12 cellular contexts compared by ENCODE assay signal in the genomic region with DNA sequence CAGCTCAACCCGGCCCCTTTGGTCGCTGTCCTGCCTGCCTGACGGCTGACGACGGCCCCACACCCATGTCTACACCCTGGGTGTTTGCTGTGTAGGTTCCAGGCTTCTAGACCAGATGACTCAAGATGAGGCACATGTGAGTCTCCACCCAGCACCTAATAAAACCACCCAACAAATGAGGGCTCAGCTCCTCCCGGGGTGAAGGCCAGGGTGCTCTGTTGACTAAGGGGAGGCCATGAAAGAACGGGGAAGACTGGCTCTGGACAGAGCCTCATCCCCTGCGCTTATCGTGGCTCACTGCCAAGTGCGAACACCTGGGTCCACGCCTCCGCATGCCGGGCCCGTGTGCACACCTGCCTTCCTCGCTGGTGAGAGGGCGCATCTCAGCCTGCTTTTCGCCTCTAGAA. TPM values are rescaled to one million over a fixed set of nuclear protein-coding genes. Genes with fewer than 3 reads are reported as not detected.
DNase-seq lines count a peak whose midpoint lies in the region; ATAC-seq, FAIRE-seq and TF ChIP-seq lines count a peak whose summit lies in the region.
"Had no signal": no experiment of that assay in that cellular context is flagged by ENCODE, and none has a peak within 500 bp of the region (broad histone marks: within the 10 kb centered on the region; RNA-seq: fewer than 3 reads in every experiment).

No MANE protein-coding gene starts in this region.

- H3K9me2 ChIP-seq in PC-3 (replicated peaks; ENCODE audit: low read length) = no peaks in the 10 kb centered on the region

- POLR2A ChIA-PET in PC-3 (lab: Charles Lee; ENCODE audit: unreplicated experiment) = interaction anchor here (1.2 kb wide), 1 partner anchor 40 kb away, joined by 3 read pairs; a partner anchor contains a TSS

- no TSS peak for BruUV-seq in PC-3 (replicated peaks; lab: Mats Ljungman, UMichigan)

- intact Hi-C loops in heart right ventricle (cut with DNase I) (loop anchor here in 3 of 10 donors (5.0 to 10.0 kb wide), 3 partner anchors 34 to 68 kb away; no protein-coding TSS in a partner anchor), heart left ventricle (cut with DNase I) (loop anchor here in 1 of 10 donors (5.0 kb wide), 1 partner anchor 39 kb away; a partner anchor contains a TSS), PC-3 (cut with micrococcal nuclease) (loop anchor here (2.0 kb wide), 3 partner anchors 36 to 44 kb away; no protein-coding TSS in a partner anchor), kidney (cut with DNase I) (no loop called here), uterus (cut with DNase I; ENCODE audit: low total_unique reads) (no loop called here)

- no peak overlapping the region for H2AFZ ChIP-seq in PC-3 (ENCODE audit: low read length)

- H3K4me3 ChIP-seq in heart right ventricle (no peak overlapping the region), heart left ventricle (no peak overlapping the region), PC-3 (ENCODE audit: low read length) (peak overlapping the region; percentile 25; the same call in 1 of the 2 replicates), kidney (ENCODE audit: low read length in 2 of 2) (no peak overlapping the region), uterus (no peak overlapping the region)

- no peak for TF ChIP-seq POLR2A in heart left ventricle (IDR thresholded peaks at IDR 0.05)
- no peak for TF ChIP-seq POLR2A in uterus (IDR thresholded peaks at IDR 0.05)

- TF ChIP-seq CTCF in heart right ventricle (IDR thresholded peaks at IDR 0.05) = no peak
- TF ChIP-seq CTCF in heart left ventricle (IDR thresholded peaks at IDR 0.05) = no peak
- TF ChIP-seq CTCF in PC-3 (conservative IDR thresholded peaks at IDR 0.05; ENCODE audit: low read depth, low read length) = no peak
- TF ChIP-seq CTCF in kidney (IDR thresholded peaks at IDR 0.05; ENCODE audit: borderline replicate concordance, extremely low read depth, insufficient read depth) = no peak
- no peak for TF ChIP-seq CTCF in uterus (IDR thresholded peaks at IDR 0.05)

- FAIRE-seq in kidney (lab: Jason Lieb, UNC) = no peak
- FAIRE-seq: endometrium had no signal

- H3K27ac ChIP-seq in heart right ventricle = peak overlapping the region in 7 of 10 donors; percentile 24 to 82 (median 71)
- peak overlapping the region in 6 of 12 donors; percentile 39 to 95 (median 67) for H3K27ac ChIP-seq in heart left ventricle
- H3K27ac ChIP-seq in PC-3 (ENCODE audit: low read length) = peak overlapping the region; percentile 92
- peak overlapping the region; percentile 10 to 19 for H3K27ac ChIP-seq in kidney (ENCODE audit: low read depth in 2 of 2, low read length in 2 of 2)
- peak overlapping the region; percentile 74 to 96 for H3K27ac ChIP-seq in uterus

- H3K9me3 ChIP-seq in heart right ventricle = no peaks in the 10 kb centered on the region
- no peaks in the 10 kb centered on the region for H3K9me3 ChIP-seq in heart left ventricle
- H3K9me3 ChIP-seq in PC-3 (ENCODE audit: low read length) = no peaks in the 10 kb centered on the region
- no peaks in the 10 kb centered on the region for H3K9me3 ChIP-seq in kidney (ENCODE audit: control insufficient read depth in 1 of 2, low read length in 2 of 2)
- H3K9me3 ChIP-seq in uterus = no peaks in the 10 kb centered on the region

- WGBS in heart right ventricle, 2 donors = 89 to 90% methylated on average over 17 of the region's 17 CpGs
- WGBS in heart left ventricle, 4 donors = 89 to 94% (median 91%) methylated on average over 17 of the region's 17 CpGs

- DNase-seq in heart right ventricle (no peak), heart left ventricle (no peak), PC-3 (peak; percentile 90), kidney (no peak), uterus (peak in 1 of 2 donors; percentile 15), left lobe of liver (ENCODE audit: low spot score) (no peak), NCI-H1694 treated with DMSO at 0.1 percent for 48 hours (lab: John Stamatoyannopoulos, UW) (no peak)
- DNase-seq: GOT3; stimulated activated CD8-positive, alpha-beta memory T cell treated with anti-CD3 and anti-CD28 coated beads, Interleukin-4, amount 100 ng/mL, for 48 hours had no signal

- no peaks in the 10 kb centered on the region for H4K20me1 ChIP-seq in PC-3 (ENCODE audit: low read length)

- CTCF ChIA-PET in PC-3 (lab: Charles Lee) = no interaction called here

- H3K4me2 ChIP-seq in PC-3 (ENCODE audit: low read length) = peak overlapping the region; percentile 77

- H3K4me1 ChIP-seq in heart right ventricle (peaks cover 29 to 85% (median 62%) of the 10 kb centered on the region in 9 donors), heart left ventricle (peaks cover 18 to 74% (median 51%) of the 10 kb centered on the region in 12 donors), PC-3 (ENCODE audit: insufficient read depth, low read length) (peaks cover 69% of the 10 kb centered on the region), kidney (ENCODE audit: control insufficient read depth in 1 of 2, insufficient read depth in 1 of 2, low read depth in 1 of 2, low read length in 2 of 2) (peaks cover 20 to 30% of the 10 kb centered on the region in 2 donors), uterus (no peaks in the 10 kb centered on the region)

- peaks cover 4% of the 10 kb centered on the region for H3F3A ChIP-seq in PC-3 (ENCODE audit: low read length, unreplicated experiment)

- H3K79me2 ChIP-seq in PC-3 (ENCODE audit: low read length) = peaks cover 57% of the 10 kb centered on the region

- peak in 1 of 8 donors; percentile 9 for ATAC-seq in heart right ventricle
- no peak for ATAC-seq in heart left ventricle
- ATAC-seq in PC-3 = peak; percentile 62
- no peak for ATAC-seq in GM18520 (IDR thresholded peaks at IDR 0.05; ENCODE audit: unreplicated experiment)
- ATAC-seq in left lobe of liver = no peak

- peaks cover 0 to 28% (median 0%) of the 10 kb centered on the region in 9 donors for H3K36me3 ChIP-seq in heart right ventricle
- H3K36me3 ChIP-seq in heart left ventricle = no peaks in the 10 kb centered on the region
- no peaks in the 10 kb centered on the region for H3K36me3 ChIP-seq in PC-3 (ENCODE audit: low read depth, low read length)
- no peaks in the 10 kb centered on the region for H3K36me3 ChIP-seq in kidney (ENCODE audit: control insufficient read depth in 1 of 2, insufficient read depth in 2 of 2, low read length in 2 of 2)
- H3K36me3 ChIP-seq in uterus = no peaks in the 10 kb centered on the region

- peak overlapping the region; percentile 61 for H3K9ac ChIP-seq in PC-3 (ENCODE audit: low read length)
- no peak overlapping the region for H3K9ac ChIP-seq in kidney (ENCODE audit: low read length in 2 of 2)

- H3K27me3 ChIP-seq in heart right ventricle (no peaks in the 10 kb centered on the region), heart left ventricle (no peaks in the 10 kb centered on the region), PC-3 (ENCODE audit: low read length) (no peaks in the 10 kb centered on the region), uterus (no peaks in the 10 kb centered on the region)

RNA-seq across cellular contexts. Expression of a gene that starts 39.6 kb away (rescaled TPM):
- 100 to 1,000 TPM in 7 of 10 donors, 10 to 100 TPM in 3; 81.7 to 301 (median 128) TPM for total RNA-seq in heart right ventricle
- 100 to 1,000 TPM; 111 to 265 TPM for polyA plus RNA-seq in heart right ventricle
- 100 to 1,000 TPM in 8 of 9 donors, 10 to 100 TPM in 1; 94.0 to 377 (median 166) TPM for total RNA-seq in heart left ventricle
- polyA plus RNA-seq in heart left ventricle = 100 to 1,000 TPM in 1 of 2 donors, 10 to 100 TPM in 1; 92.4 to 220 TPM
- 74.5 and 127 TPM in 2 replicates for total RNA-seq in PC-3 (2014; rRNA removed)
- 265 TPM for total RNA-seq in kidney
- 126 TPM for polyA plus RNA-seq in kidney (ENCODE audit: insufficient read depth, low read depth, low replicate concordance)
- total RNA-seq in uterus = 100 to 1,000 TPM; 157 to 606 (median 284) TPM
- total RNA-seq in left lobe of liver = 12.4 TPM
- total RNA-seq: activated CD8-positive, alpha-beta memory T cell treated with anti-CD3 and anti-CD28 coated beads for 36 hours had no signal

RNA-seq across cellular contexts. Expression of a gene that starts 39.7 kb away (rescaled TPM):
- total RNA-seq in heart right ventricle (100 to 1,000 TPM in 7 of 10 donors, 10 to 100 TPM in 3; 96.3 to 342 (median 147) TPM), heart left ventricle (100 to 1,000 TPM in 8 of 9 donors, 10 to 100 TPM in 1; 91.9 to 428 (median 184) TPM), PC-3 (2014; rRNA removed) (35.7 and 48.7 TPM in 2 replicates), kidney (218 TPM), uterus (100 to 1,000 TPM; 164 to 737 (median 209) TPM), left lobe of liver (9.1 TPM)
- polyA plus RNA-seq in heart right ventricle (100 to 1,000 TPM in 1 of 2 donors, 10 to 100 TPM in 1; 83.3 to 234 TPM), heart left ventricle (100 to 1,000 TPM in 1 of 2 donors, 10 to 100 TPM in 1; 52.6 to 194 TPM), kidney (ENCODE audit: insufficient read depth, low read depth, low replicate concordance) (53.0 TPM)
- total RNA-seq: activated CD8-positive, alpha-beta memory T cell treated with anti-CD3 and anti-CD28 coated beads for 36 hours had no signal
